Comparison of ENCODE assay signal across 23 cellular contexts in the genomic region with DNA sequence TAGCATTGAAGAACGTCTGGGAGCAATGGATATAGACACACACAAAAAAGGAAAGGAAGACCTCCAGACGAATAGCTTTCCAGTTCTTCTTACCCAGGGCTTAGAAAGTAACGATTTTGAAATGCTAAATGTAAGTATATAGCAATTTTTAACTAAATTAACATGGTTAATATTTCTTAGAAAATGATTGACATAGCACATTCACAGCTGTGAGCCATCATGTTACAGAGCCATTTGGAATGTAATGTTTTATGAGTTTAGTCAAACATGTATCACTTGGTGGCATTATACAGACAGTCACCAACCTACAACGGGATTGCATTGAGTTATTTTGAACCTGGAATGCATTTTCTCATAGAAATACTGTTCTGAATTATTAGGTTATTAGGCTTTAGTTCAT. TPM values are rescaled to one million over a fixed set of nuclear protein-coding genes. Genes with fewer than 3 reads are reported as not detected.
A peak's percentile ranks its signal among the peaks of the same experiment; 100 is the strongest.
DNase-seq lines count a peak whose midpoint lies in the region; ATAC-seq, FAIRE-seq and TF ChIP-seq lines count a peak whose summit lies in the region.
"Had no signal": no experiment of that assay in that cellular context is flagged by ENCODE, and none has a peak within 500 bp of the region (broad histone marks: within the 10 kb centered on the region; RNA-seq: fewer than 3 reads in every experiment).

No MANE protein-coding gene starts in this region.

- TF ChIP-seq POLR2A in GM12891 (IDR thresholded peaks at IDR 0.05; ENCODE audit: low read depth, low read length), result no peak

- ATAC-seq in HG03439 (IDR thresholded peaks at IDR 0.05; ENCODE audit: unreplicated experiment) (no peak), GM19397 (IDR thresholded peaks at IDR 0.05; ENCODE audit: unreplicated experiment) (no peak)

- peak; percentile 5 for FAIRE-seq in GM12891 (lab: Jason Lieb, UNC)
- FAIRE-seq: G401.6, GM12892, GM19239 had no signal

- DNase-seq in GM12891 (ENCODE audit: insufficient read length, low spot score), result no peak
- peak; percentile 6 for DNase-seq in RKO (ENCODE audit: low spot score)
- peak; percentile 4 for DNase-seq in glomerular visceral epithelial cell (ENCODE audit: extremely low spot score)
- DNase-seq in HuH-7.5 (ENCODE audit: low spot score), result no peak
- DNase-seq in anterior cingulate cortex (lab: John Stamatoyannopoulos, UW), result no peak
- DNase-seq: CD4-positive, CD25-positive, alpha-beta regulatory T cell; DMS53; H9; KG1; MG63; NCI-H1105 treated with DMSO at 0.1 percent for 48 hours; NCI-H2029; NCI-H446 treated with DMSO at 0.1 percent for 48 hours; NCI-H526; NCI-H82; Peyer's patch; SK-N-SH; SW 1271 had no signal

TF ChIP-seq in GM12891, 5 proteins besides CTCF, POLR2A, EP300 and RAD21:
- TF ChIP-seq SPI1 (IDR thresholded peaks at IDR 0.05; ENCODE audit: low read depth, low read length), result no peak
- no peak for TF ChIP-seq TAF1 (IDR thresholded peaks at IDR 0.05; ENCODE audit: low read depth, low read length)
- no peak for TF ChIP-seq POLR2AphosphoS5 (IDR thresholded peaks at IDR 0.05; ENCODE audit: low read depth, low read length)
- no peak for TF ChIP-seq POU2F2 (IDR thresholded peaks at IDR 0.05; ENCODE audit: low read depth, low read length)
- TF ChIP-seq PAX5 (IDR thresholded peaks at IDR 0.05; ENCODE audit: insufficient read depth, low read length, severe bottlenecking), result no peak

RNA-seq across cellular contexts. Expression of a gene that starts 35.1 kb away (rescaled TPM):
- polyA plus RNA-seq in GM12891 (2012; ENCODE audit: low read depth, missing spikeins), result 33.1 TPM

RNA-seq across cellular contexts. Expression of a gene that starts 51.5 kb away (rescaled TPM):
- 0.18 TPM for polyA plus RNA-seq in GM12891 (2012; ENCODE audit: low read depth, missing spikeins)

RNA-seq across cellular contexts. Expression of a gene that starts 59.5 kb away (rescaled TPM):
- polyA plus RNA-seq in GM12891 (2012; ENCODE audit: low read depth, missing spikeins), result 10.6 TPM

Comparison
In these comparisons a context has a peak if more than half of its experiments do, and no peak if none do; other contexts are left out.
1. DNase-seq: peak in RKO (single experiment) and glomerular visceral epithelial cell (single experiment); none in GM12891 (single experiment), HuH-7.5 (single experiment) and anterior cingulate cortex (0 of 58).